In genomic region chr16:3155972-3156371, GRCh38 we compare ENCODE assay signal across 20 cellular contexts. TPM values are rescaled to one million over a fixed set of nuclear protein-coding genes. Genes with fewer than 3 reads are reported as not detected.
A peak's percentile ranks its signal among the peaks of the same experiment; 100 is the strongest.
DNase-seq lines count a peak whose midpoint lies in the region; ATAC-seq, FAIRE-seq and TF ChIP-seq lines count a peak whose summit lies in the region.
"Had no signal": no experiment of that assay in that cellular context is flagged by ENCODE, and none has a peak within 500 bp of the region (broad histone marks: within the 10 kb centered on the region; RNA-seq: fewer than 3 reads in every experiment).

No MANE protein-coding gene starts in this region.

- no peak for TF ChIP-seq RAD21 in HepG2 (CRISPR knock-in tag; IDR thresholded peaks at IDR 0.05)

- ATAC-seq in HepG2 (no peak), right lobe of liver (no peak), WTC11 (no peak), HG03196 (IDR thresholded peaks at IDR 0.05; ENCODE audit: unreplicated experiment) (no peak), GM19023 (IDR thresholded peaks at IDR 0.05; ENCODE audit: unreplicated experiment) (no peak)
- ATAC-seq: HCT116 had no signal

- TF ChIP-seq EP300 in HepG2 (IDR thresholded peaks at IDR 0.05; ENCODE audit: low read depth in 2 of 2, low read length in 2 of 2) (no peak), HepG2 (CRISPR knock-in tag; IDR thresholded peaks at IDR 0.05; ENCODE audit: borderline replicate concordance) (no peak)

- H3K4me1 Mint-ChIP-seq in WTC11: peaks cover 3% of the 10 kb centered on the region
- peaks cover 47 to 53% of the 10 kb centered on the region in 2 donors for H3K4me1 Mint-ChIP-seq in immature natural killer cell

- H3K27me3 ChIP-seq in HepG2 (ENCODE audit: control insufficient read depth in 1 of 2, insufficient read depth in 2 of 2, low read length in 2 of 2) (no peaks in the 10 kb centered on the region; a peak in 1 of 5 replicates), right lobe of liver (no peaks in the 10 kb centered on the region)

- H3K79me2 ChIP-seq in HepG2 (ENCODE audit: insufficient read depth, low read length): no peaks in the 10 kb centered on the region

- no peak overlapping the region for H3K27ac Mint-ChIP-seq in WTC11
- peak overlapping the region; percentile 62 to 96 (median 81) for H3K27ac Mint-ChIP-seq in immature natural killer cell

- H2AFZ ChIP-seq in HepG2 (ENCODE audit: low read length): no peak overlapping the region

- H3K36me3 Mint-ChIP-seq in WTC11 (no peaks in the 10 kb centered on the region), immature natural killer cell (no peaks in the 10 kb centered on the region)

- intact Hi-C loops in HepG2 (cut with micrococcal nuclease; ENCODE audit: unreplicated experiment) (no loop called here), right lobe of liver (cut with DNase I) (no loop called here)

- in situ Hi-C loops in HepG2 (cut with HindIII; ENCODE audit: extremely low pct_ligation_motif_present, low pct_unique_long_range_greater_than_20kb): no loop called here

- H3K4me2 ChIP-seq in HepG2 (ENCODE audit: low read depth, low read length): no peak overlapping the region
- H3K4me2 ChIP-seq: BLaER1 had no signal

- H3K4me3 Mint-ChIP-seq in WTC11 (no peak overlapping the region), immature natural killer cell (no peak overlapping the region)

- no peaks in the 10 kb centered on the region for H4K20me1 ChIP-seq in HepG2 (ENCODE audit: insufficient read depth, low read length)

- H3K9me3 ChIP-seq in HepG2 (ENCODE audit: low read length) (no peaks in the 10 kb centered on the region), right lobe of liver (no peaks in the 10 kb centered on the region)
- H3K9me3 ChIP-seq: Caco-2 had no signal

- H3K36me3 ChIP-seq in HepG2 (replicated peaks in 1 of 2; ENCODE audit: control insufficient read depth in 1 of 2, insufficient read depth in 2 of 2, low read length in 2 of 2) (no peaks in the 10 kb centered on the region), right lobe of liver (no peaks in the 10 kb centered on the region)
- H3K36me3 ChIP-seq: BLaER1 had no signal

- no TSS peak for BruUV-seq in HepG2 (replicated peaks; lab: Mats Ljungman, UMichigan)

- no peak for FAIRE-seq in HepG2 (lab: Jason Lieb, UNC)
- FAIRE-seq: D721Med, GM12892, GM18507 had no signal

- TF ChIP-seq POLR2A in HepG2 (IDR thresholded peaks at IDR 0.05; ENCODE audit: insufficient read depth in 1 of 2, low read depth in 2 of 2, low read length in 2 of 2) (no peak), right lobe of liver (IDR thresholded peaks at IDR 0.05) (no peak)

- 69% methylated on average over 3 of the region's 3 CpGs for WGBS in HepG2 (ENCODE audit: low lambda C conversion rate)
- WGBS in right lobe of liver (ENCODE audit: insufficient coverage, low coverage, low lambda C conversion rate, missing lambda C conversion rate): 100% methylated on average over 2 of the region's 3 CpGs

- no peaks in the 10 kb centered on the region for H3K9me3 Mint-ChIP-seq in WTC11
- peaks cover 0 to 5% (median 0%) of the 10 kb centered on the region in 6 donors for H3K9me3 Mint-ChIP-seq in immature natural killer cell

- H3K27me3 Mint-ChIP-seq in WTC11 (ENCODE audit: low read depth) (peaks cover 35% of the 10 kb centered on the region), immature natural killer cell (ENCODE audit: low read depth in 3 of 3) (peaks cover 30 to 47% (median 43%) of the 10 kb centered on the region in 3 donors)

- no peak for TF ChIP-seq CTCF in HepG2 (CRISPR knock-in tag; IDR thresholded peaks at IDR 0.05)
- no peak for TF ChIP-seq CTCF in right lobe of liver (IDR thresholded peaks at IDR 0.05)
- TF ChIP-seq CTCF in WTC11 (IDR thresholded peaks at IDR 0.05): no peak

- no peak overlapping the region for H3K4me3 ChIP-seq in HepG2 (replicated peaks in 1 of 3; ENCODE audit: insufficient read depth in 1 of 3, low read depth in 2 of 3, low read length in 3 of 3)
- H3K4me3 ChIP-seq in right lobe of liver: no peak overlapping the region
- H3K4me3 ChIP-seq: BLaER1 had no signal

- CTCF ChIA-PET in HepG2 (lab: Yijun Ruan, JAX; ENCODE audit: low intra/inter-chr PET ratio, low total read pairs) (no interaction called here), WTC11 (lab: Charles Lee) (no interaction called here)

- POLR2A ChIA-PET in HepG2 (lab: Yijun Ruan, JAX): interaction anchor here (0.7 to 5.1 kb wide), 4 partner anchors 12 to 50 kb away, joined by 3 to 51 read pairs (median 16); partner anchors contain the start of gene ZNF213
- POLR2A ChIA-PET in WTC11 (lab: Charles Lee): no interaction called here

- H3K27ac ChIP-seq in HepG2 (ENCODE audit: extremely low read length, insufficient read depth, low read length): no peak overlapping the region
- no peak overlapping the region for H3K27ac ChIP-seq in right lobe of liver
- H3K27ac ChIP-seq: BLaER1 had no signal

- no peak overlapping the region for H3K9ac ChIP-seq in HepG2 (ENCODE audit: insufficient read depth, low read depth, low read length)
- H3K9ac ChIP-seq: BLaER1 had no signal

- peaks cover 22% of the 10 kb centered on the region for H3K4me1 ChIP-seq in HepG2 (ENCODE audit: insufficient read depth, low read length)
- H3K4me1 ChIP-seq in right lobe of liver: peaks cover 0 to 5% (median 0%) of the 10 kb centered on the region in 4 donors
- H3K4me1 ChIP-seq: Caco-2 had no signal

- DNase-seq in HepG2 (ENCODE audit: low spot score): no peak
- DNase-seq in right lobe of liver: no peak
- no peak for DNase-seq in WTC11 (ENCODE audit: low spot score)
- DNase-seq in immature natural killer cell: no peak
- no peak for DNase-seq in activated T-cell treated with anti-CD3 and anti-CD28 coated beads, Interleukin-2, amount 50 U/mL, for 1 hour
- DNase-seq: 8988T, Caco-2, GDM1, GOT3, H7 had no signal

RNA-seq across cellular contexts. Expression of gene ZNF213, which starts 21.1 kb away (rescaled TPM):
- total RNA-seq in HepG2 (2016; rRNA removed; fragmentation: Illumina TruSeq; extraction: Trizol) (0.97 and 1.2 TPM in 2 replicates), right lobe of liver (1 to 10 TPM; 1.3 to 4.4 (median 1.7) TPM), WTC11 (2021) (8.9 to 11.6 TPM (median 10.3 TPM) in 3 replicates)
- 0.51 and 0.71 TPM in 2 replicates for total RNA-seq in HepG2 (2016; cell fraction: cytosol; rRNA removed; fragmentation: Illumina TruSeq; extraction: Trizol; ENCODE audit: low read depth)
- total RNA-seq in HepG2 (2016; cell fraction: insoluble cytoplasmic fraction; rRNA removed; fragmentation: Illumina TruSeq; extraction: Trizol): 0.78 and 0.92 TPM in 2 replicates
- 1.7 and 2.6 TPM in 2 replicates for total RNA-seq in HepG2 (2016; cell fraction: membrane; rRNA removed; fragmentation: Illumina TruSeq; extraction: Trizol)
- 0.78 and 1.0 TPM in 2 replicates for total RNA-seq in HepG2 (2016; cell fraction: nucleus; rRNA removed; fragmentation: Illumina TruSeq; extraction: Trizol)
- polyA plus RNA-seq in HepG2 (2011; rRNA removed) (0.59 and 0.77 TPM in 2 replicates), immature natural killer cell (1 to 10 TPM; 1.7 to 4.5 (median 2.4) TPM)
- 0.38 and 0.42 TPM in 2 replicates for polyA plus RNA-seq in HepG2 (2011; cell fraction: cytosol; rRNA removed)
- polyA plus RNA-seq in HepG2 (2011; cell fraction: nucleus; rRNA removed): 1.5 and 1.7 TPM in 2 replicates
- polyA plus RNA-seq in HepG2 (2012): 2.8 and 3.3 TPM in 2 replicates
- polyA plus RNA-seq in HepG2 (2016; cell fraction: cytosol; fragmentation: Illumina TruSeq; extraction: Trizol; ENCODE audit: low read depth): 1.4 and 1.9 TPM in 2 replicates
- polyA plus RNA-seq in HepG2 (2016; cell fraction: insoluble cytoplasmic fraction; fragmentation: Illumina TruSeq; extraction: Trizol; ENCODE audit: low read depth): 2.2 and 3.9 TPM in 2 replicates
- polyA plus RNA-seq in HepG2 (2016; cell fraction: membrane; fragmentation: Illumina TruSeq; extraction: Trizol; ENCODE audit: low read depth): 3.0 and 3.5 TPM in 2 replicates
- 2.6 and 3.8 TPM in 2 replicates for polyA plus RNA-seq in HepG2 (2016; cell fraction: nucleus; fragmentation: Illumina TruSeq; extraction: Trizol; ENCODE audit: insufficient read depth, low read depth)
- 1.5 and 2.3 TPM in 2 replicates for polyA minus RNA-seq in HepG2 (2011; rRNA and poly(A)+ RNA removed; ENCODE audit: low replicate concordance)
- polyA minus RNA-seq in HepG2 (2011; cell fraction: cytosol; rRNA and poly(A)+ RNA removed): 2.1 and 2.5 TPM in 2 replicates
- 0.26 and 0.50 TPM in 2 replicates for polyA minus RNA-seq in HepG2 (2011; cell fraction: nucleus; rRNA and poly(A)+ RNA removed)

RNA-seq across cellular contexts. Expression of gene OR1F1, which starts 32.0 kb away (rescaled TPM):
- not detected in 2 replicates for total RNA-seq in HepG2 (2016; rRNA removed; fragmentation: Illumina TruSeq; extraction: Trizol)
- total RNA-seq in HepG2 (2016; cell fraction: cytosol; rRNA removed; fragmentation: Illumina TruSeq; extraction: Trizol; ENCODE audit: low read depth): not detected in 2 replicates
- 0.15 TPM in 1 of 2 replicates, not detected in the other for total RNA-seq in HepG2 (2016; cell fraction: insoluble cytoplasmic fraction; rRNA removed; fragmentation: Illumina TruSeq; extraction: Trizol)
- not detected in 2 replicates for total RNA-seq in HepG2 (2016; cell fraction: membrane; rRNA removed; fragmentation: Illumina TruSeq; extraction: Trizol)
- total RNA-seq in HepG2 (2016; cell fraction: nucleus; rRNA removed; fragmentation: Illumina TruSeq; extraction: Trizol): not detected in 2 replicates
- 0.90 and 0.97 TPM in 2 replicates for polyA plus RNA-seq in HepG2 (2011; rRNA removed)
- 0.94 and 1.1 TPM in 2 replicates for polyA plus RNA-seq in HepG2 (2011; cell fraction: cytosol; rRNA removed)
- 0.88 and 1.3 TPM in 2 replicates for polyA plus RNA-seq in HepG2 (2011; cell fraction: nucleus; rRNA removed)
- polyA plus RNA-seq in HepG2 (2012): 0.25 and 0.40 TPM in 2 replicates
- polyA plus RNA-seq in HepG2 (2016; cell fraction: cytosol; fragmentation: Illumina TruSeq; extraction: Trizol; ENCODE audit: low read depth): not detected in 2 replicates
- polyA plus RNA-seq in HepG2 (2016; cell fraction: insoluble cytoplasmic fraction; fragmentation: Illumina TruSeq; extraction: Trizol; ENCODE audit: low read depth): not detected in 2 replicates
- not detected in 2 replicates for polyA plus RNA-seq in HepG2 (2016; cell fraction: membrane; fragmentation: Illumina TruSeq; extraction: Trizol; ENCODE audit: low read depth)
- 0.53 TPM in 1 of 2 replicates, not detected in the other for polyA plus RNA-seq in HepG2 (2016; cell fraction: nucleus; fragmentation: Illumina TruSeq; extraction: Trizol; ENCODE audit: insufficient read depth, low read depth)
- 4.7 and 5.0 TPM in 2 replicates for polyA minus RNA-seq in HepG2 (2011; rRNA and poly(A)+ RNA removed; ENCODE audit: low replicate concordance)
- polyA minus RNA-seq in HepG2 (2011; cell fraction: cytosol; rRNA and poly(A)+ RNA removed): 0.69 TPM in 1 of 2 replicates, not detected in the other
- 0.64 TPM in 1 of 2 replicates, not detected in the other for polyA minus RNA-seq in HepG2 (2011; cell fraction: nucleus; rRNA and poly(A)+ RNA removed)
- not detected for total RNA-seq in right lobe of liver
- total RNA-seq in WTC11 (2021): 0.27 to 0.46 TPM (median 0.44 TPM) in 3 replicates
- polyA plus RNA-seq in immature natural killer cell: not detected
- total RNA-seq: A673, Caco-2, H7 had no signal
- polyA plus RNA-seq: CD14-positive monocyte had no signal

RNA-seq across cellular contexts. Expression of gene ZNF205, which starts 43.6 kb away (rescaled TPM):
- total RNA-seq in HepG2 (2016; rRNA removed; fragmentation: Illumina TruSeq; extraction: Trizol): 6.7 and 10.2 TPM in 2 replicates
- total RNA-seq in HepG2 (2016; cell fraction: cytosol; rRNA removed; fragmentation: Illumina TruSeq; extraction: Trizol; ENCODE audit: low read depth): 5.8 and 5.9 TPM in 2 replicates
- total RNA-seq in HepG2 (2016; cell fraction: insoluble cytoplasmic fraction; rRNA removed; fragmentation: Illumina TruSeq; extraction: Trizol): 6.7 and 10.6 TPM in 2 replicates
- 12.3 and 12.5 TPM in 2 replicates for total RNA-seq in HepG2 (2016; cell fraction: membrane; rRNA removed; fragmentation: Illumina TruSeq; extraction: Trizol)
- 5.2 and 5.8 TPM in 2 replicates for total RNA-seq in HepG2 (2016; cell fraction: nucleus; rRNA removed; fragmentation: Illumina TruSeq; extraction: Trizol)
- polyA plus RNA-seq in HepG2 (2011; rRNA removed): 5.8 and 6.5 TPM in 2 replicates
- polyA plus RNA-seq in HepG2 (2011; cell fraction: cytosol; rRNA removed): 5.0 and 9.9 TPM in 2 replicates
- polyA plus RNA-seq in HepG2 (2011; cell fraction: nucleus; rRNA removed): 22.3 and 26.1 TPM in 2 replicates
- polyA plus RNA-seq in HepG2 (2012): 4.5 and 5.5 TPM in 2 replicates
- 6.1 and 6.3 TPM in 2 replicates for polyA plus RNA-seq in HepG2 (2016; cell fraction: cytosol; fragmentation: Illumina TruSeq; extraction: Trizol; ENCODE audit: low read depth)
- polyA plus RNA-seq in HepG2 (2016; cell fraction: insoluble cytoplasmic fraction; fragmentation: Illumina TruSeq; extraction: Trizol; ENCODE audit: low read depth): 7.6 and 8.3 TPM in 2 replicates
- polyA plus RNA-seq in HepG2 (2016; cell fraction: membrane; fragmentation: Illumina TruSeq; extraction: Trizol; ENCODE audit: low read depth): 8.5 and 10.4 TPM in 2 replicates
- polyA plus RNA-seq in HepG2 (2016; cell fraction: nucleus; fragmentation: Illumina TruSeq; extraction: Trizol; ENCODE audit: insufficient read depth, low read depth): 13.2 and 13.4 TPM in 2 replicates
- polyA minus RNA-seq in HepG2 (2011; rRNA and poly(A)+ RNA removed; ENCODE audit: low replicate concordance): 4.4 and 7.4 TPM in 2 replicates
- polyA minus RNA-seq in HepG2 (2011; cell fraction: cytosol; rRNA and poly(A)+ RNA removed): 2.8 and 3.6 TPM in 2 replicates
- polyA minus RNA-seq in HepG2 (2011; cell fraction: nucleus; rRNA and poly(A)+ RNA removed): 1.4 and 2.7 TPM in 2 replicates
- 1 to 10 TPM; 4.0 to 8.4 (median 5.4) TPM for total RNA-seq in right lobe of liver
- 17.7 to 22.7 TPM (median 21.3 TPM) in 3 replicates for total RNA-seq in WTC11 (2021)
- under 1 TPM in 1 of 3 donors, not detected in 2; 0.13 TPM for polyA plus RNA-seq in immature natural killer cell

RNA-seq across cellular contexts. Expression of gene ZSCAN10, which starts 56.9 kb away (rescaled TPM):
- total RNA-seq in HepG2 (2016; rRNA removed; fragmentation: Illumina TruSeq; extraction: Trizol) (not detected in 2 replicates), right lobe of liver (not detected), WTC11 (2021) (263 to 286 TPM (median 271 TPM) in 3 replicates)
- total RNA-seq in HepG2 (2016; cell fraction: cytosol; rRNA removed; fragmentation: Illumina TruSeq; extraction: Trizol; ENCODE audit: low read depth): not detected in 2 replicates
- 0.06 TPM in 1 of 2 replicates, not detected in the other for total RNA-seq in HepG2 (2016; cell fraction: insoluble cytoplasmic fraction; rRNA removed; fragmentation: Illumina TruSeq; extraction: Trizol)
- total RNA-seq in HepG2 (2016; cell fraction: membrane; rRNA removed; fragmentation: Illumina TruSeq; extraction: Trizol): not detected in 2 replicates
- 0.16 TPM in 1 of 2 replicates, not detected in the other for total RNA-seq in HepG2 (2016; cell fraction: nucleus; rRNA removed; fragmentation: Illumina TruSeq; extraction: Trizol)
- polyA plus RNA-seq in HepG2 (2011; rRNA removed) (not detected in 2 replicates), immature natural killer cell (under 1 TPM in 1 of 3 donors, not detected in 2; 0.13 TPM)
- 0.04 TPM in 1 of 2 replicates, not detected in the other for polyA plus RNA-seq in HepG2 (2011; cell fraction: cytosol; rRNA removed)
- polyA plus RNA-seq in HepG2 (2011; cell fraction: nucleus; rRNA removed): 0.31 and 0.82 TPM in 2 replicates
- polyA plus RNA-seq in HepG2 (2012): 0.11 and 0.17 TPM in 2 replicates
- not detected in 2 replicates for polyA plus RNA-seq in HepG2 (2016; cell fraction: cytosol; fragmentation: Illumina TruSeq; extraction: Trizol; ENCODE audit: low read depth)
- 0.16 TPM in 1 of 2 replicates, not detected in the other for polyA plus RNA-seq in HepG2 (2016; cell fraction: insoluble cytoplasmic fraction; fragmentation: Illumina TruSeq; extraction: Trizol; ENCODE audit: low read depth)
- polyA plus RNA-seq in HepG2 (2016; cell fraction: membrane; fragmentation: Illumina TruSeq; extraction: Trizol; ENCODE audit: low read depth): not detected in 2 replicates
- polyA plus RNA-seq in HepG2 (2016; cell fraction: nucleus; fragmentation: Illumina TruSeq; extraction: Trizol; ENCODE audit: insufficient read depth, low read depth): not detected in 2 replicates
- not detected in 2 replicates for polyA minus RNA-seq in HepG2 (2011; rRNA and poly(A)+ RNA removed; ENCODE audit: low replicate concordance)
- not detected in 2 replicates for polyA minus RNA-seq in HepG2 (2011; cell fraction: cytosol; rRNA and poly(A)+ RNA removed)
- polyA minus RNA-seq in HepG2 (2011; cell fraction: nucleus; rRNA and poly(A)+ RNA removed): not detected in 2 replicates
- total RNA-seq: A673, Caco-2 had no signal
- polyA plus RNA-seq: AG04450, CD14-positive monocyte had no signal

Comparison
In these comparisons a context has a peak if more than half of its experiments do, and no peak if none do; other contexts are left out.
1. Of the 50 proteins assayed by ChIP-seq in both HepG2 and WTC11: peak only in HepG2: none; only in WTC11: none; in both: ZNF121; in neither: 49.